Comparison of ENCODE assay signal across 8 cellular contexts in the genomic region with DNA sequence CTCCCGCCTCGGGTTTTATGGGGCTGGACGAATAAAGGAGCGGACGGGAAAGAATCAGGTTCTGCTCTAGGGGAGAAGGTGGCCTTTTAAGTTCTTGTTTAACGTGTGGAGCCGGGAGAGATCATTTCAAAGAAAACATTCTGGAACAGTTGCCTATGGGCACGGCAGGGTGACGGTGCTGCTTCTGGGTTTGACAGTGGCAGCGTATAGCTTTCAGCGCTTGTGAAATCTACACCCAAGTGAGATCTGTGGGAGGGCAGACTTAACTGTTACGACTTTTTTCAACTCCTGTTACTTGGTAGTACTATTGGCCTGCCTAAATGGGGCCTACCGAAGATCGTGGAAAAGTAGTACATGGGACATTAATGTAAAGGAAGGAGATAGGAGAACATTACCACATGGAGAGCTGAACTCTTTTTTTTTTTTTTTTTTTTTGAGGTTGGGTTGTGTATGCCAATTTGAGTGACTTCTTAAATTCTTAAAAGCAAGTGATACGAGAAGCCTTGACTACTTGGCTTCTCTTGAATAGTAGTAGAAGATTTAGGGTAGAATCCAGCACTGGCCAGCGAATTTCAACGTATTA. TPM values are rescaled to one million over a fixed set of nuclear protein-coding genes. Genes with fewer than 3 reads are reported as not detected.
DNase-seq lines count a peak whose midpoint lies in the region; ATAC-seq, FAIRE-seq and TF ChIP-seq lines count a peak whose summit lies in the region.

No MANE protein-coding gene starts in this region.

- ATAC-seq in A549 (peak; percentile 71 to 76), GM18502 (IDR thresholded peaks at IDR 0.05; ENCODE audit: poor library complexity, unreplicated experiment) (peak; percentile 52), HG02981 (IDR thresholded peaks at IDR 0.05; ENCODE audit: unreplicated experiment) (peak; percentile 38)

- H3K9me3 ChIP-seq in A549: no peaks in the 10 kb centered on the region
- H3K9me3 ChIP-seq in endocrine pancreas (ENCODE audit: control insufficient read depth, low read length): no peaks in the 10 kb centered on the region
- H3K9me3 ChIP-seq in mononuclear cell (ENCODE audit: low read depth, low read length): no peaks in the 10 kb centered on the region

- 2% methylated on average over 17 of the region's 17 CpGs for WGBS in A549 (ENCODE audit: missing lambda C conversion rate)

- CTCF ChIA-PET in A549 (lab: Yijun Ruan, JAX): interaction anchor here (1.1 to 5.6 kb wide), 8 partner anchors 12 to 202 kb away, joined by 3 to 39 read pairs (median 4); no protein-coding TSS in a partner anchor

- POLR2A ChIA-PET in A549 (lab: Yijun Ruan, JAX): interaction anchor here (1.0 to 2.5 kb wide), 4 partner anchors 29 to 1033 kb away, joined by 3 to 9 read pairs (median 4); a partner anchor contains a TSS

- H3K4me1 ChIP-seq in A549: peaks cover 36% of the 10 kb centered on the region
- peaks cover 35% of the 10 kb centered on the region for H3K4me1 ChIP-seq in endocrine pancreas (ENCODE audit: control insufficient read depth, insufficient read depth, low read length)
- peaks cover 31% of the 10 kb centered on the region for H3K4me1 ChIP-seq in mononuclear cell (ENCODE audit: insufficient read depth, low read length)

- TF ChIP-seq CTCF in A549 (IDR thresholded peaks at IDR 0.05): no peak

- peak; percentile 66 to 76 for DNase-seq in A549 (ENCODE audit: low read depth in 1 of 2, low spot score in 1 of 2)
- DNase-seq in NCI-H2227 treated with DMSO at 0.1 percent for 48 hours (lab: John Stamatoyannopoulos, UW): peak; percentile 41
- peak; percentile 53 to 59 for DNase-seq in activated CD4-positive, alpha-beta T cell treated with anti-CD3 and anti-CD28 coated beads for 4 hours
- DNase-seq in stimulated activated CD8-positive, alpha-beta memory T cell treated with anti-CD3 and anti-CD28 coated beads, Interleukin-7, amount 100 ng/mL, for 4 hours (ENCODE audit: low read depth in 2 of 2): peak; percentile 35 to 39

- TF ChIP-seq EP300 in A549 (IDR thresholded peaks at IDR 0.05): no peak

- TF ChIP-seq POLR2A in A549 (IDR thresholded peaks at IDR 0.05; ENCODE audit: low read length): no peak

- H3K9ac ChIP-seq in endocrine pancreas (ENCODE audit: control insufficient read depth, insufficient read depth, low read length): peak overlapping the region; percentile 56

- no peak for TF ChIP-seq RAD21 in A549 (conservative IDR thresholded peaks at IDR 0.05 in 1 of 2, IDR thresholded peaks at IDR 0.05 in 1 of 2)

- no peaks in the 10 kb centered on the region for H3K36me3 ChIP-seq in endocrine pancreas (ENCODE audit: control insufficient read depth, insufficient read depth, low read length)

- H3K27me3 ChIP-seq in endocrine pancreas (ENCODE audit: control insufficient read depth, insufficient read depth, low read length): no peaks in the 10 kb centered on the region
- no peaks in the 10 kb centered on the region for H3K27me3 ChIP-seq in mononuclear cell (ENCODE audit: insufficient read depth, low read length)

- H3K4me3 ChIP-seq in A549 (peak overlapping the region; percentile 90), endocrine pancreas (ENCODE audit: control insufficient read depth, insufficient read depth, low read length) (peak overlapping the region; percentile 96), mononuclear cell (ENCODE audit: low read length) (peak overlapping the region; percentile 81)

- H3K27ac ChIP-seq in A549: peak overlapping the region; percentile 91 to 96

- peak overlapping the region; percentile 92 for H3K4me2 ChIP-seq in A549

- no peak for FAIRE-seq in A549 (lab: Jason Lieb, UNC)

TF ChIP-seq in A549, 52 proteins besides CTCF, POLR2A, EP300 and RAD21:
- TF ChIP-seq KDM5A (IDR thresholded peaks at IDR 0.05) (no peak), POLR2AphosphoS2 (conservative IDR thresholded peaks at IDR 0.05; ENCODE audit: low read length) (no peak), ZSCAN20 (CRISPR knock-in tag; IDR thresholded peaks at IDR 0.05) (no peak), CHD2 (IDR thresholded peaks at IDR 0.05; ENCODE audit: low read length, partially characterized antibody) (no peak), CEBPB (IDR thresholded peaks at IDR 0.05) (peak in 1 of 2 experiments; percentile 59; a peak in 2 of 4 replicates), HDAC2 (IDR thresholded peaks at IDR 0.05) (no peak), ZFP36 (IDR thresholded peaks at IDR 0.05; ENCODE audit: borderline replicate concordance, partially characterized antibody) (no peak), RFX5 (IDR thresholded peaks at IDR 0.05) (no peak), PHF8 (IDR thresholded peaks at IDR 0.05; ENCODE audit: borderline replicate concordance, low read depth) (peak; percentile 17; the same call in 1 of the 2 replicates), EHMT2 (IDR thresholded peaks at IDR 0.05; ENCODE audit: low read depth) (no peak), HOXB13 (CRISPR knock-in tag; IDR thresholded peaks at IDR 0.05; ENCODE audit: low read depth) (no peak), MAFK (IDR thresholded peaks at IDR 0.05; ENCODE audit: partially characterized antibody) (no peak), JUN (IDR thresholded peaks at IDR 0.05) (no peak)
- TF ChIP-seq, protein P1, sequence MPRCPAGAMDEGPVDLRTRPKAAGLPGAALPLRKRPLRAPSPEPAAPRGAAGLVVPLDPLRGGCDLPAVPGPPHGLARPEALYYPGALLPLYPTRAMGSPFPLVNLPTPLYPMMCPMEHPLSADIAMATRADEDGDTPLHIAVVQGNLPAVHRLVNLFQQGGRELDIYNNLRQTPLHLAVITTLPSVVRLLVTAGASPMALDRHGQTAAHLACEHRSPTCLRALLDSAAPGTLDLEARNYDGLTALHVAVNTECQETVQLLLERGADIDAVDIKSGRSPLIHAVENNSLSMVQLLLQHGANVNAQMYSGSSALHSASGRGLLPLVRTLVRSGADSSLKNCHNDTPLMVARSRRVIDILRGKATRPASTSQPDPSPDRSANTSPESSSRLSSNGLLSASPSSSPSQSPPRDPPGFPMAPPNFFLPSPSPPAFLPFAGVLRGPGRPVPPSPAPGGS (IDR thresholded peaks at IDR 0.05): no peak
- TF ChIP-seq, protein P2, sequence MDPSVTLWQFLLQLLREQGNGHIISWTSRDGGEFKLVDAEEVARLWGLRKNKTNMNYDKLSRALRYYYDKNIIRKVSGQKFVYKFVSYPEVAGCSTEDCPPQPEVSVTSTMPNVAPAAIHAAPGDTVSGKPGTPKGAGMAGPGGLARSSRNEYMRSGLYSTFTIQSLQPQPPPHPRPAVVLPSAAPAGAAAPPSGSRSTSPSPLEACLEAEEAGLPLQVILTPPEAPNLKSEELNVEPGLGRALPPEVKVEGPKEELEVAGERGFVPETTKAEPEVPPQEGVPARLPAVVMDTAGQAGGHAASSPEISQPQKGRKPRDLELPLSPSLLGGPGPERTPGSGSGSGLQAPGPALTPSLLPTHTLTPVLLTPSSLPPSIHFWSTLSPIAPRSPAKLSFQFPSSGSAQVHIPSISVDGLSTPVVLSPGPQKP (IDR thresholded peaks at IDR 0.05; ENCODE audit: low read depth, low read length): no peak
- TF ChIP-seq, protein P3, sequence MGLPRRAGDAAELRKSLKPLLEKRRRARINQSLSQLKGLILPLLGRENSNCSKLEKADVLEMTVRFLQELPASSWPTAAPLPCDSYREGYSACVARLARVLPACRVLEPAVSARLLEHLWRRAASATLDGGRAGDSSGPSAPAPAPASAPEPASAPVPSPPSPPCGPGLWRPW (IDR thresholded peaks at IDR 0.05): no peak

RNA-seq across cellular contexts. Expression of a gene that starts 0.7 kb away (rescaled TPM):
- polyA plus RNA-seq in A549 (2011; rRNA removed) (31.3 and 32.8 TPM in 2 replicates), A549 (2017; fragmentation: RNase III; extraction: RNeasy Plus Mini Kit Qiagen cat#74134 plus additional on column Dnase treatment) (31.0 to 31.8 TPM (median 31.4 TPM) in 3 replicates)
- polyA plus RNA-seq in A549 (2012; cell fraction: cytosol; rRNA removed): 6.2 and 6.6 TPM in 2 replicates
- polyA plus RNA-seq in A549 (2012; cell fraction: nucleus; rRNA removed): 4.2 and 7.8 TPM in 2 replicates
- polyA minus RNA-seq in A549 (2011; rRNA and poly(A)+ RNA removed): 20.9 and 23.6 TPM in 2 replicates
- 169 TPM for total RNA-seq in mononuclear cell

Comparison
In these comparisons a context has a peak if more than half of its experiments do, and no peak if none do; other contexts are left out.
1. Peak in every context shown above with its lines: DNase-seq, ATAC-seq, H3K4me3 ChIP-seq and H3K27ac ChIP-seq.